Comparison of ENCODE assay signal across 8 cellular contexts in genomic region chr1:146472192-146472861, GRCh38.
DNase-seq lines count a peak whose midpoint lies in the region; ATAC-seq and TF ChIP-seq lines count a peak whose summit lies in the region.
"Not testable (repeated sequence)": the region's sequence is repeated elsewhere in the genome, so short reads cannot be mapped to it uniquely, and the experiment has no call there.

No MANE protein-coding gene starts in this region.

- not testable (repeated sequence) for H3K9me3 Mint-ChIP-seq in Calu3 (ENCODE audit: low read depth, unreplicated experiment); T-helper 1 cell treated with Interleukin-12 subunit alpha and Interleukin-12 subunit beta and Interleukin-4 antibody, amounts not matched to agents 30 μg/mL and 1 μg/mL, for 36 hours; activated naive CD4-positive, alpha-beta T cell treated with anti-CD3 and anti-CD28 coated beads for 36 hours; nephron progenitor cell

- peak overlapping the region; percentile 36 to 49 for H3K4me3 ChIP-seq in foreskin fibroblast (ENCODE audit: low read depth in 1 of 2, low read length in 2 of 2)

- not testable (repeated sequence) for TF ChIP-seq CTCF in Calu3 (IDR thresholded peaks at IDR 0.05; ENCODE audit: unreplicated experiment); foreskin fibroblast (IDR thresholded peaks at IDR 0.05; ENCODE audit: low read depth, low read length); nephron progenitor cell (IDR thresholded peaks at IDR 0.05)

- peak overlapping the region; percentile 69 for H3K4me3 Mint-ChIP-seq in Calu3 (ENCODE audit: low read depth, unreplicated experiment)
- H3K4me3 Mint-ChIP-seq in T-helper 1 cell treated with Interleukin-12 subunit alpha and Interleukin-12 subunit beta and Interleukin-4 antibody, amounts not matched to agents 30 μg/mL and 1 μg/mL, for 36 hours: peak overlapping the region; percentile 88
- peak overlapping the region; percentile 89 for H3K4me3 Mint-ChIP-seq in activated naive CD4-positive, alpha-beta T cell treated with anti-CD3 and anti-CD28 coated beads for 36 hours
- H3K4me3 Mint-ChIP-seq in nephron progenitor cell: peak overlapping the region; percentile 84

- intact Hi-C loops in Calu3 (cut with micrococcal nuclease; ENCODE audit: unreplicated experiment); activated naive CD4-positive, alpha-beta T cell treated with anti-CD3 and anti-CD28 coated beads for 36 hours (cut with micrococcal nuclease): not testable (repeated sequence)

- H3K27ac Mint-ChIP-seq in Calu3 (ENCODE audit: unreplicated experiment): not testable (repeated sequence)
- peak overlapping the region; percentile 88 for H3K27ac Mint-ChIP-seq in T-helper 1 cell treated with Interleukin-12 subunit alpha and Interleukin-12 subunit beta and Interleukin-4 antibody, amounts not matched to agents 30 μg/mL and 1 μg/mL, for 36 hours
- H3K27ac Mint-ChIP-seq in activated naive CD4-positive, alpha-beta T cell treated with anti-CD3 and anti-CD28 coated beads for 36 hours: peak overlapping the region; percentile 84
- peak overlapping the region; percentile 54 for H3K27ac Mint-ChIP-seq in nephron progenitor cell

- BruUV-seq in Calu3 (replicated peaks; lab: Mats Ljungman, UMichigan): not testable (repeated sequence)

- H3K27me3 Mint-ChIP-seq in Calu3 (ENCODE audit: unreplicated experiment); T-helper 1 cell treated with Interleukin-12 subunit alpha and Interleukin-12 subunit beta and Interleukin-4 antibody, amounts not matched to agents 30 μg/mL and 1 μg/mL, for 36 hours (ENCODE audit: low read depth); activated naive CD4-positive, alpha-beta T cell treated with anti-CD3 and anti-CD28 coated beads for 36 hours (ENCODE audit: low read depth); nephron progenitor cell (ENCODE audit: low read depth, poor library complexity): not testable (repeated sequence)

- CTCF ChIA-PET in Calu3 (lab: Charles Lee): not testable (repeated sequence)
- CTCF ChIA-PET in activated naive CD4-positive, alpha-beta T cell treated with anti-CD3 and anti-CD28 coated beads for 36 hours (lab: Charles Lee): interaction anchor here (0.6 kb wide), 1 partner anchor 603 kb away, joined by 3 read pairs; no protein-coding TSS in a partner anchor

- peak; percentile 88 for ATAC-seq in HG02588 (IDR thresholded peaks at IDR 0.05; ENCODE audit: unreplicated experiment)

- DNase-seq in Calu3: peak; percentile 78
- DNase-seq in NCI-H1436 (lab: John Stamatoyannopoulos, UW): peak; percentile 75
- DNase-seq in activated naive CD4-positive, alpha-beta T cell treated with anti-CD3 and anti-CD28 coated beads for 36 hours: peak; percentile 85
- peak; percentile 16 to 72 for DNase-seq in foreskin fibroblast
- peak; percentile 88 for DNase-seq in nephron progenitor cell
- peak; percentile 46 to 60 for DNase-seq in stimulated activated CD8-positive, alpha-beta memory T cell treated with anti-CD3 and anti-CD28 coated beads, Interleukin-4, amount 100 ng/mL, for 4 hours (ENCODE audit: low read depth in 2 of 2, low spot score in 1 of 2)

- H3K4me1 Mint-ChIP-seq in Calu3 (ENCODE audit: low read depth, unreplicated experiment); T-helper 1 cell treated with Interleukin-12 subunit alpha and Interleukin-12 subunit beta and Interleukin-4 antibody, amounts not matched to agents 30 μg/mL and 1 μg/mL, for 36 hours (ENCODE audit: low read depth); activated naive CD4-positive, alpha-beta T cell treated with anti-CD3 and anti-CD28 coated beads for 36 hours (ENCODE audit: low read depth): not testable (repeated sequence)
- peaks cover 22% of the 10 kb centered on the region for H3K4me1 Mint-ChIP-seq in nephron progenitor cell

- H3K36me3 Mint-ChIP-seq in Calu3 (ENCODE audit: insufficient read depth, unreplicated experiment); T-helper 1 cell treated with Interleukin-12 subunit alpha and Interleukin-12 subunit beta and Interleukin-4 antibody, amounts not matched to agents 30 μg/mL and 1 μg/mL, for 36 hours (ENCODE audit: low read depth); activated naive CD4-positive, alpha-beta T cell treated with anti-CD3 and anti-CD28 coated beads for 36 hours (ENCODE audit: low read depth); nephron progenitor cell (ENCODE audit: low read depth): not testable (repeated sequence)

Comparison
In these comparisons a context has a peak if more than half of its experiments do, and no peak if none do; other contexts are left out.
1. Peak in every context shown above with its lines: DNase-seq, ATAC-seq and H3K4me3 ChIP-seq.